12 cellular contexts compared by ENCODE assay signal in the genomic region with DNA sequence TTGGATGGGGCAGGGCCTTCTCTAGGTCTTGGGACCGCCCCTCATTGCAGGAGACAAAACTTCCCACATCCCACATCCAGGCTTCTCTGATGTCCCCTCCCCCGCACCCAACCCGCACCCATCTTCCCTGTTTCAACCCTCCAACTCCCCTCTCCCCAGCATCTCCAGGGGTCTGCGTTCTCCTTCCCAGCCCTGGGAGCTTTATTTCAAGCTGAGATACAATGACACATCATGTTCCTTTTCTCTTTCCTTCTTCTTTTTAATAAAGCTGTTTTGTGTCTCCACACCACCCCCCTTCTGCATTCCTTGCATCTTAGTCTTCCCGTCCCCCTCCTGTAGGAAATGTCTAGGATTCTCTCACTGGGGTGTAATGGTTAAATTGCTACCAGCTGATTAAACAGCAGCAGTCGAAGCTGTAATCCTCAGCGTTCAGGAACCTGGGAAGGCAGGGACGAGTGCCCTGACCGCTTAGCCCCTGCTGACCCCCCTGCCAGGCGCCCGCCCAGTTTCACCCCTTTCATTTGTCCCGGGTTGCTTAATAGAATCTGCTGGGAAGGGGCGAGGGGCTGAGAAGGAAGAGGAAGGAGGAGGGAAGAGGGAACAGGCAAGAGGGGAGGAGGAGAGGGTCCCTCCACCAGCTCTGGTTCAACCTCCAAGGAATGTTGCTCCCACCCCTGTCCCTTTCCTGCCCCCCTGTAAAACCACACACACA.
DNase-seq lines count a peak whose midpoint lies in the region; ATAC-seq, FAIRE-seq and TF ChIP-seq lines count a peak whose summit lies in the region.
"Had no signal": no experiment of that assay in that cellular context is flagged by ENCODE, and none has a peak within 500 bp of the region (broad histone marks: within the 10 kb centered on the region; RNA-seq: fewer than 3 reads in every experiment).

No MANE protein-coding gene starts in this region.

- CTCF ChIA-PET in A549 (lab: Yijun Ruan, JAX) = interaction anchor here (0.6 to 0.9 kb wide), 5 partner anchors 8 to 412 kb away, joined by 3 to 4 read pairs (median 3); no protein-coding TSS in a partner anchor

- TF ChIP-seq POLR2A in A549 (IDR thresholded peaks at IDR 0.05; ENCODE audit: low read length) = 0 out of 2 replicates have a peak, but pooled peaks have one; percentile 5

- H3K4me2 ChIP-seq in A549 = peak overlapping the region; percentile 79

- DNase-seq in A549 (ENCODE audit: low read depth in 1 of 2, low spot score in 1 of 2) = peak; percentile 87 to 95
- DNase-seq in HS-5 (ENCODE audit: low read depth) = peak; percentile 95
- peak; percentile 77 for DNase-seq in brain pericyte (ENCODE audit: low read depth, low spot score)
- peak; percentile 86 for DNase-seq in kidney glomerular epithelial cell (lab: John Stamatoyannopoulos, UW)
- no peak for DNase-seq in stimulated activated CD4-positive, alpha-beta T cell treated with anti-CD3 and anti-CD28 coated beads, Interleukin-4, amount 100 ng/mL, for 4 hours
- no peak for DNase-seq in NK-92 (lab: John Stamatoyannopoulos, UW; ENCODE audit: unreplicated experiment)
- DNase-seq in occipital lobe (lab: John Stamatoyannopoulos, UW) = no peak
- DNase-seq: activated naive CD4-positive, alpha-beta T cell treated with Interleukin-2 at 50 U/mL for 16 hours; midbrain; SHP77 treated with DMSO at 0.1 percent for 48 hours had no signal

- no peaks in the 10 kb centered on the region for H3K9me3 ChIP-seq in A549

- TF ChIP-seq EP300 in A549 (IDR thresholded peaks at IDR 0.05) = peak; percentile 81 to 92; a peak in 4 of 5 replicates

- peaks cover 87% of the 10 kb centered on the region for H3K4me1 ChIP-seq in A549

- TF ChIP-seq CTCF in A549 (IDR thresholded peaks at IDR 0.05) = no peak

- H3K27ac ChIP-seq in A549 = peak overlapping the region; percentile 99
- H3K27ac ChIP-seq: C4-2B had no signal

- POLR2A ChIA-PET in A549 (lab: Yijun Ruan, JAX) = interaction anchor here (0.6 to 1.6 kb wide), 8 partner anchors 11 to 194 kb away, joined by 3 to 7 read pairs (median 4); a partner anchor contains a TSS

- 3% methylated on average over 13 of the region's 13 CpGs for WGBS in A549 (ENCODE audit: missing lambda C conversion rate)

- peak; percentile 80 to 82 for ATAC-seq in A549
- no peak for ATAC-seq in GM21367 (IDR thresholded peaks at IDR 0.05; ENCODE audit: unreplicated experiment)

- peak overlapping the region; percentile 17; the same call in 2 of the 3 replicates for H3K4me3 ChIP-seq in A549

- FAIRE-seq in A549 (lab: Jason Lieb, UNC) = peak; percentile 56

- TF ChIP-seq RAD21 in A549 (conservative IDR thresholded peaks at IDR 0.05 in 1 of 2, IDR thresholded peaks at IDR 0.05 in 1 of 2) = peak; percentile 46 to 62

TF ChIP-seq in A549, 52 proteins besides CTCF, POLR2A, EP300 and RAD21:
- TF ChIP-seq, protein P1, sequence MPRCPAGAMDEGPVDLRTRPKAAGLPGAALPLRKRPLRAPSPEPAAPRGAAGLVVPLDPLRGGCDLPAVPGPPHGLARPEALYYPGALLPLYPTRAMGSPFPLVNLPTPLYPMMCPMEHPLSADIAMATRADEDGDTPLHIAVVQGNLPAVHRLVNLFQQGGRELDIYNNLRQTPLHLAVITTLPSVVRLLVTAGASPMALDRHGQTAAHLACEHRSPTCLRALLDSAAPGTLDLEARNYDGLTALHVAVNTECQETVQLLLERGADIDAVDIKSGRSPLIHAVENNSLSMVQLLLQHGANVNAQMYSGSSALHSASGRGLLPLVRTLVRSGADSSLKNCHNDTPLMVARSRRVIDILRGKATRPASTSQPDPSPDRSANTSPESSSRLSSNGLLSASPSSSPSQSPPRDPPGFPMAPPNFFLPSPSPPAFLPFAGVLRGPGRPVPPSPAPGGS (IDR thresholded peaks at IDR 0.05) = peak; percentile 79; the same call in 2 of the 3 replicates
- TF ChIP-seq FOSL2 (IDR thresholded peaks at IDR 0.05) = peak; percentile 78
- peak; percentile 94 for TF ChIP-seq FOSL2 (CRISPR knock-in tag; IDR thresholded peaks at IDR 0.05)
- TF ChIP-seq JUN (IDR thresholded peaks at IDR 0.05) = peak; percentile 87 to 95
- TF ChIP-seq SMC3 (IDR thresholded peaks at IDR 0.05) = peak; percentile 48; the same call in 2 of the 3 replicates
- TF ChIP-seq MAZ (IDR thresholded peaks at IDR 0.05; ENCODE audit: borderline replicate concordance, low read depth, low read length) = peak; percentile 51; the same call in 1 of the 2 replicates
- TF ChIP-seq, protein P2, sequence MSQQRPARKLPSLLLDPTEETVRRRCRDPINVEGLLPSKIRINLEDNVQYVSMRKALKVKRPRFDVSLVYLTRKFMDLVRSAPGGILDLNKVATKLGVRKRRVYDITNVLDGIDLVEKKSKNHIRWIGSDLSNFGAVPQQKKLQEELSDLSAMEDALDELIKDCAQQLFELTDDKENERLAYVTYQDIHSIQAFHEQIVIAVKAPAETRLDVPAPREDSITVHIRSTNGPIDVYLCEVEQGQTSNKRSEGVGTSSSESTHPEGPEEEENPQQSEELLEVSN (IDR thresholded peaks at IDR 0.05; ENCODE audit: borderline replicate concordance, low read depth) = 0 out of 2 replicates have a peak, but pooled peaks have one; percentile 39
- TF ChIP-seq CEBPB (IDR thresholded peaks at IDR 0.05) = peak; percentile 58 to 85; a peak in 3 of 4 replicates
- TF ChIP-seq PHF8 (IDR thresholded peaks at IDR 0.05; ENCODE audit: borderline replicate concordance, low read depth) = no peak
- TF ChIP-seq POLR2AphosphoS2 (conservative IDR thresholded peaks at IDR 0.05; ENCODE audit: low read length) = no peak
- peak; percentile 6 for TF ChIP-seq MAFK (IDR thresholded peaks at IDR 0.05; ENCODE audit: partially characterized antibody)
- peak; percentile 46; the same call in 1 of the 2 replicates for TF ChIP-seq EHF (CRISPR knock-in tag; IDR thresholded peaks at IDR 0.05)
- TF ChIP-seq ZSCAN20 (CRISPR knock-in tag; IDR thresholded peaks at IDR 0.05) = no peak
- peak; percentile 97 for TF ChIP-seq GATA3 (IDR thresholded peaks at IDR 0.05; ENCODE audit: borderline replicate concordance)
- peak; percentile 68; the same call in 1 of the 2 replicates for TF ChIP-seq HOXB5 (CRISPR knock-in tag; IDR thresholded peaks at IDR 0.05)
- TF ChIP-seq, protein P3, sequence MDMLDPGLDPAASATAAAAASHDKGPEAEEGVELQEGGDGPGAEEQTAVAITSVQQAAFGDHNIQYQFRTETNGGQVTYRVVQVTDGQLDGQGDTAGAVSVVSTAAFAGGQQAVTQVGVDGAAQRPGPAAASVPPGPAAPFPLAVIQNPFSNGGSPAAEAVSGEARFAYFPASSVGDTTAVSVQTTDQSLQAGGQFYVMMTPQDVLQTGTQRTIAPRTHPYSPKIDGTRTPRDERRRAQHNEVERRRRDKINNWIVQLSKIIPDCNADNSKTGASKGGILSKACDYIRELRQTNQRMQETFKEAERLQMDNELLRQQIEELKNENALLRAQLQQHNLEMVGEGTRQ (IDR thresholded peaks at IDR 0.05) = no peak
- TF ChIP-seq, protein P4, sequence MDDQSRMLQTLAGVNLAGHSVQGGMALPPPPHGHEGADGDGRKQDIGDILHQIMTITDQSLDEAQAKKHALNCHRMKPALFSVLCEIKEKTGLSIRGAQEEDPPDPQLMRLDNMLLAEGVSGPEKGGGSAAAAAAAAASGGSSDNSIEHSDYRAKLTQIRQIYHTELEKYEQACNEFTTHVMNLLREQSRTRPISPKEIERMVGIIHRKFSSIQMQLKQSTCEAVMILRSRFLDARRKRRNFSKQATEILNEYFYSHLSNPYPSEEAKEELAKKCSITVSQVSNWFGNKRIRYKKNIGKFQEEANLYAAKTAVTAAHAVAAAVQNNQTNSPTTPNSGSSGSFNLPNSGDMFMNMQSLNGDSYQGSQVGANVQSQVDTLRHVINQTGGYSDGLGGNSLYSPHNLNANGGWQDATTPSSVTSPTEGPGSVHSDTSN (IDR thresholded peaks at IDR 0.05) = peak; percentile 94
- no peak for TF ChIP-seq CHD4 (IDR thresholded peaks at IDR 0.05; ENCODE audit: borderline replicate concordance)
- peak; percentile 9; the same call in 1 of the 2 replicates for TF ChIP-seq HOXB13 (CRISPR knock-in tag; IDR thresholded peaks at IDR 0.05; ENCODE audit: low read depth)
- peak; percentile 75 for TF ChIP-seq JUNB (IDR thresholded peaks at IDR 0.05)
- TF ChIP-seq, protein P5, sequence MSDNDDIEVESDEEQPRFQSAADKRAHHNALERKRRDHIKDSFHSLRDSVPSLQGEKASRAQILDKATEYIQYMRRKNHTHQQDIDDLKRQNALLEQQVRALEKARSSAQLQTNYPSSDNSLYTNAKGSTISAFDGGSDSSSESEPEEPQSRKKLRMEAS (IDR thresholded peaks at IDR 0.05) = peak; percentile 89; the same call in 1 of the 2 replicates
- TF ChIP-seq SREBF2 (IDR thresholded peaks at IDR 0.05) = no peak
TF ChIP-seq in A549: peak in this region for 15.

Comparison
In these comparisons a context has a peak if more than half of its experiments do, and no peak if none do; other contexts are left out.
1. DNase-seq: peak in A549 (2 of 2), HS-5 (single experiment), brain pericyte (single experiment) and kidney glomerular epithelial cell (single experiment); none in stimulated activated CD4-positive, alpha-beta T cell treated with anti-CD3 and anti-CD28 coated beads, Interleukin-4, amount 100 ng/mL, for 4 hours (0 of 2), NK-92 (single experiment) and occipital lobe (single experiment).